In the genomic region with DNA sequence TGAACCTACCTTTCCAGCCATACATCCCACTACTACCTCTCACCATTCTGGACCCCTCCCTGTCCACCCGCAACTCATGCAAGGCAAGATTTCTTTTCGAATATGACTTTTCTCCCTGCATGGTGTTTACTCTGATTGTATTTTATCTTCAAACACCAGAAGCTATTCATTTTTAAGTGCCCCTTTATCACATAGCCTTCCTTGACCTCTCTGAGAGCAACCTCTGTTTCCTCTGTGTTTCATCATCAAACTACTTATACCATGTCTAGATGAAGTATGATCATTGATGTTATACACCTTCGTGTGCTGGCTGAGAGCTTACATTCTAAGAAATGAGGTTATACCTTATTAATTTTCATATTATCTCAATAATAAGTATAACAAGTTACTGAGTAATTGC, we compare ENCODE assay signal across 34 cellular contexts. TPM values are rescaled to one million over a fixed set of nuclear protein-coding genes. Genes with fewer than 3 reads are reported as not detected.
"Had no signal": no experiment of that assay in that cellular context is flagged by ENCODE, and none has a peak within 500 bp of the region (broad histone marks: within the 10 kb centered on the region; RNA-seq: fewer than 3 reads in every experiment).

No MANE protein-coding gene starts in this region.

- ATAC-seq: activated naive CD4-positive, alpha-beta T cell treated with anti-CD3 and anti-CD28 coated beads, Interleukin-2, amount 50 U/mL, for 72 hours; activated naive CD8-positive, alpha-beta T cell treated with anti-CD3 and anti-CD28 coated beads, Interleukin-2, amount 50 U/mL, for 24 hours; activated T-cell treated with anti-CD3 and anti-CD28 coated beads, Interleukin-2, amount 50 U/mL, for 4 hours; activated T-cell treated with anti-CD3 and anti-CD28 coated beads, Interleukin-2, amount 50 U/mL, for 72 hours; activated T-helper 17 cell treated with anti-CD3 and anti-CD28 coated beads, Interleukin-2, amount 50 U/mL, for 72 hours; body of pancreas had no signal

- H3K4me1 ChIP-seq: adrenal gland, ascending aorta, body of pancreas, breast epithelium had no signal

- H3K36me3 ChIP-seq: adrenal gland, ascending aorta, brain microvascular endothelial cell, breast epithelium, cardiac muscle cell had no signal

- H3K27me3 ChIP-seq: ascending aorta, body of pancreas, brain microvascular endothelial cell, cardiac muscle cell had no signal

- FAIRE-seq: astrocyte, bronchial epithelial cell had no signal

- H3K9me3 ChIP-seq: adrenal gland, ascending aorta, body of pancreas, breast epithelium had no signal

- DNase-seq: activated effector memory CD4-positive, alpha-beta T cell treated with anti-CD3 and anti-CD28 coated beads, Interleukin-2, amount 50 U/mL, for 16 hours; activated effector memory CD4-positive, alpha-beta T cell treated with Interleukin-2 at 50 U/mL for 16 hours; activated gamma-delta T cell; activated gamma-delta T cell treated with Interleukin-2 at 50 U/mL for 16 hours; activated naive CD4-positive, alpha-beta T cell; activated naive CD4-positive, alpha-beta T cell treated with anti-CD3 and anti-CD28 coated beads for 36 hours; activated naive CD4-positive, alpha-beta T cell treated with anti-CD3 and anti-CD28 coated beads, Interleukin-2, amount 10 ng/mL, durations not matched to agents 7 days and 5 days; activated naive CD4-positive, alpha-beta T cell treated with anti-CD3 and anti-CD28 coated beads, Interleukin-2, amount 50 U/mL, for 16 hours; activated naive CD4-positive, alpha-beta T cell treated with Interleukin-2 at 50 U/mL for 16 hours; activated naive CD8-positive, alpha-beta T cell treated with anti-CD3 and anti-CD28 coated beads for 36 hours; activated naive CD8-positive, alpha-beta T cell treated with anti-CD3 and anti-CD28 coated beads, Interleukin-2, amount 10 ng/mL, durations not matched to agents 7 days and 5 days; activated naive CD8-positive, alpha-beta T cell treated with anti-CD3 and anti-CD28 coated beads, Interleukin-2, amount 50 U/mL, for 24 hours; activated T-cell treated with anti-CD3 and anti-CD28 coated beads, Interleukin-2, amount 50 U/mL, for 1 hour; activated T-cell treated with anti-CD3 and anti-CD28 coated beads, Interleukin-2, amount 50 U/mL, for 24 hours; activated T-cell treated with anti-CD3 and anti-CD28 coated beads, Interleukin-2, amount 50 U/mL, for 4 hours; activated T-cell treated with anti-CD3 and anti-CD28 coated beads, Interleukin-2, amount 50 U/mL, for 48 hours; activated T-cell treated with anti-CD3 and anti-CD28 coated beads, Interleukin-2, amount 50 U/mL, for 72 hours; adrenal gland; amniotic stem cell; amygdala; anterior cingulate cortex; aorta; body of pancreas; brain microvascular endothelial cell; caudate nucleus; central memory CD4-positive, alpha-beta T cell; cerebellar nuclear complex had no signal

- H3K4me3 ChIP-seq: adrenal gland, ascending aorta, body of pancreas, breast epithelium, cardiac muscle cell had no signal

- H3K27ac ChIP-seq: adrenal gland, ascending aorta, body of pancreas, brain microvascular endothelial cell, breast epithelium, cardiac muscle cell had no signal

RNA-seq across cellular contexts. Expression of a gene that starts 31.8 kb away (rescaled TPM):
- total RNA-seq: ascending aorta, bronchial epithelial cell had no signal
